In genomic region chr1:20661235-20662109, GRCh38 we compare ENCODE assay signal across 8 cellular contexts.
A peak's percentile ranks its signal among the peaks of the same experiment; 100 is the strongest.
DNase-seq lines count a peak whose midpoint lies in the region; ATAC-seq and TF ChIP-seq lines count a peak whose summit lies in the region.

Gene DDOST (minus strand): TSS chr1:20661369. CDS start chr1:20661350, 19 bp downstream.

- peak; percentile 51 for TF ChIP-seq CTCF in AG09319 (IDR thresholded peaks at IDR 0.05; ENCODE audit: low read depth, low read length)

- DNase-seq in AG09319 (ENCODE audit: extremely low read depth, low read depth) (peak; percentile 91), NCI-H446 (lab: John Stamatoyannopoulos, UW) (peak; percentile 97 to 99), cerebellar nuclear complex (lab: John Stamatoyannopoulos, UW) (peak; percentile 70 to 98), islet precursor cell (peak; percentile 99)
- DNase-seq in stimulated activated CD4-positive, alpha-beta T cell treated with anti-CD3 and anti-CD28 coated beads, Interleukin-15, amount 100 ng/mL, for 1 hour (ENCODE audit: low read depth in 1 of 2, low spot score in 1 of 2): peak; percentile 86 to 88

- ATAC-seq in GM19023 (IDR thresholded peaks at IDR 0.05; ENCODE audit: unreplicated experiment): peak; percentile 97
- ATAC-seq in HG03342 (IDR thresholded peaks at IDR 0.05; ENCODE audit: unreplicated experiment): peak; percentile 96
- peak; percentile 96 to 97 for ATAC-seq in activated CD4-positive, CD25-positive, alpha-beta regulatory T cell treated with anti-CD3 and anti-CD28 coated beads, Interleukin-2, amount 50 U/mL, for 24 hours

Comparison
In these comparisons a context has a peak if more than half of its experiments do, and no peak if none do; other contexts are left out.
1. Peak in every context shown above with its lines: DNase-seq and ATAC-seq.